Comparison of ENCODE assay signal across 24 cellular contexts in the genomic region with DNA sequence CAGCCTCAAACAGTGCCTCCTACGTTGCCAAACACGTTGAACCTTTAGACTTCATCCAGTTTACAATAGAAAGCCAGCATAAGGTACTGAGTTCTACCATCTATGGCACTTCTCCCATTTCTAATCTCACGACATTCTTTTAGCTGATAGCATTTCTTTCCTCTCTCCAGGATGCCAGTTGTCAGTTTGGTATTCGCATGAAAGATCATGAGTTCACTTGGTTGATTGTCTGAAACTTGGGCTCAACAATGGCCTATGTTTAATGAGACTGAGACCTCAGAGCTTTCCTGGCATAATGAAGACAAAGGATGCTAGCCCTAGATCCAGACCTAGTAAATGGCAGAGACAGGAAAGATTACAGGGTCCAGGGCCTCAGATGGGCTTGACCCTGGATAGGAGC.
DNase-seq lines count a peak whose midpoint lies in the region; TF ChIP-seq lines count a peak whose summit lies in the region.
"Had no signal": no experiment of that assay in that cellular context is flagged by ENCODE, and none has a peak within 500 bp of the region (broad histone marks: within the 10 kb centered on the region; RNA-seq: fewer than 3 reads in every experiment).

No MANE protein-coding gene starts in this region.

- H3K27me3 ChIP-seq in BLaER1 (no peaks in the 10 kb centered on the region), tibial artery (no peaks in the 10 kb centered on the region)
- H3K27me3 ChIP-seq: MG63 had no signal

- H3K4me1 ChIP-seq in BLaER1 (peaks cover 39% of the 10 kb centered on the region), OCI-LY7 (ENCODE audit: insufficient read depth, low read length, poor library complexity, severe bottlenecking) (peaks cover 41% of the 10 kb centered on the region), tibial artery (no peaks in the 10 kb centered on the region)
- H3K4me1 ChIP-seq: HAP-1 had no signal

- H3K27ac Mint-ChIP-seq in chondrocyte (ENCODE audit: unreplicated experiment) (peak overlapping the region; percentile 52), neural crest cell (ENCODE audit: unreplicated experiment) (peak overlapping the region; percentile 0)
- H3K27ac Mint-ChIP-seq: CD8-positive, alpha-beta memory T cell had no signal

- H4K20me1 ChIP-seq in BLaER1 (no peaks in the 10 kb centered on the region), OCI-LY7 (ENCODE audit: insufficient read depth, low read length) (no peaks in the 10 kb centered on the region)

- H3K4me3 ChIP-seq in BLaER1 = 0 out of 2 replicates have a peak overlapping the region, but pooled peaks have one; percentile 1
- no peak overlapping the region for H3K4me3 ChIP-seq in OCI-LY7 (ENCODE audit: low read depth, low read length, poor library complexity, severe bottlenecking)
- H3K4me3 ChIP-seq in tibial artery = no peak overlapping the region
- H3K4me3 ChIP-seq: HAP-1, MG63 had no signal

- peaks cover 10% of the 10 kb centered on the region for H3K36me3 Mint-ChIP-seq in chondrocyte (ENCODE audit: low read depth)
- peaks cover 42% of the 10 kb centered on the region for H3K36me3 Mint-ChIP-seq in neural crest cell (ENCODE audit: low read depth)

- CTCF ChIA-PET in OCI-LY7 (lab: Charles Lee; ENCODE audit: unreplicated experiment) = no interaction called here

- POLR2A ChIA-PET in OCI-LY7 (lab: Charles Lee) = interaction anchor here (0.6 to 1.1 kb wide), 4 partner anchors 14 to 61 kb away, joined by 3 read pairs; no protein-coding TSS in a partner anchor

- peak overlapping the region; percentile 68 for H3K4me2 ChIP-seq in BLaER1
- H3K4me2 ChIP-seq in OCI-LY7 (ENCODE audit: low read length) = peak overlapping the region; percentile 80; the same call in 1 of the 2 replicates

- TF ChIP-seq CTCF in OCI-LY7 (conservative IDR thresholded peaks at IDR 0.05; ENCODE audit: low read length) = no peak
- no peak for TF ChIP-seq CTCF in chondrocyte (IDR thresholded peaks at IDR 0.05)
- TF ChIP-seq CTCF in neural crest cell (conservative IDR thresholded peaks at IDR 0.05) = no peak
- TF ChIP-seq CTCF in tibial artery (IDR thresholded peaks at IDR 0.05) = no peak

- H3K27me3 Mint-ChIP-seq in chondrocyte (ENCODE audit: low read depth) (no peaks in the 10 kb centered on the region), neural crest cell (ENCODE audit: low read depth) (no peaks in the 10 kb centered on the region)
- H3K27me3 Mint-ChIP-seq: IgD-negative memory B cell had no signal

- intact Hi-C loops in OCI-LY7 (cut with micrococcal nuclease; ENCODE audit: unreplicated experiment) = no loop called here
- intact Hi-C loops in tibial artery (cut with DNase I; ENCODE audit: low total_unique reads) = no loop called here

- peaks cover 15% of the 10 kb centered on the region for H3K4me1 Mint-ChIP-seq in chondrocyte (ENCODE audit: low read depth)
- H3K4me1 Mint-ChIP-seq in neural crest cell = peaks cover 6% of the 10 kb centered on the region

- H3K36me3 ChIP-seq in BLaER1 (no peaks in the 10 kb centered on the region), OCI-LY7 (ENCODE audit: insufficient read depth, low read length) (peaks cover 1% of the 10 kb centered on the region; the same call in 1 of the 2 replicates), tibial artery (no peaks in the 10 kb centered on the region)
- H3K36me3 ChIP-seq: HAP-1, MG63 had no signal

- peaks cover 26% of the 10 kb centered on the region for H3K9me3 Mint-ChIP-seq in chondrocyte (ENCODE audit: low read depth)
- peaks cover 24% of the 10 kb centered on the region for H3K9me3 Mint-ChIP-seq in neural crest cell

- H3K27ac ChIP-seq in BLaER1 = peak overlapping the region; percentile 42
- no peak overlapping the region for H3K27ac ChIP-seq in OCI-LY7 (ENCODE audit: low read depth, low read length, poor library complexity, severe bottlenecking)
- no peak overlapping the region for H3K27ac ChIP-seq in tibial artery
- H3K27ac ChIP-seq: 22Rv1, C4-2B, RWPE1 had no signal

- no TSS peak for BruUV-seq in OCI-LY7 (replicated peaks; lab: Mats Ljungman, UMichigan)

- peak overlapping the region; percentile 9; the same call in 1 of the 2 replicates for H2AFZ ChIP-seq in OCI-LY7 (ENCODE audit: low read length)

- H3K79me2 ChIP-seq in OCI-LY7 (ENCODE audit: insufficient read depth, low read depth, low read length) = no peaks in the 10 kb centered on the region

- no peaks in the 10 kb centered on the region for H3K9me2 ChIP-seq in OCI-LY7 (ENCODE audit: insufficient read depth, low read length)

- DNase-seq in OCI-LY7 (ENCODE audit: low spot score) = no peak
- DNase-seq in chondrocyte (ENCODE audit: low spot score) = no peak
- no peak for DNase-seq in neural crest cell (ENCODE audit: low read depth, low spot score)
- no peak for DNase-seq in NCI-H2227 (lab: John Stamatoyannopoulos, UW; ENCODE audit: unreplicated experiment)
- DNase-seq in tibial artery = no peak
- no peak for DNase-seq in nucleus accumbens (lab: John Stamatoyannopoulos, UW)
- no peak for DNase-seq in NOMO-1 treated with DMSO at 0.1 percent for 48 hours (lab: John Stamatoyannopoulos, UW; ENCODE audit: unreplicated experiment)
- DNase-seq: Calu3; CD8-positive, alpha-beta memory T cell; DMS153; MG63; NCI-H1417; NCI-H1694 treated with DMSO at 0.1 percent for 48 hours; NCI-H2081 treated with DMSO at 0.1 percent for 48 hours; NCI-H2171 treated with DMSO at 0.1 percent for 48 hours; NCI-H446 treated with DMSO at 0.1 percent for 48 hours; NCI-H526 treated with DMSO at 0.1 percent for 48 hours; SIG-M5 had no signal

- no peak overlapping the region for H3K9ac ChIP-seq in BLaER1

- H3K4me3 Mint-ChIP-seq in chondrocyte (ENCODE audit: unreplicated experiment) = no peak overlapping the region
- no peak overlapping the region for H3K4me3 Mint-ChIP-seq in neural crest cell
- H3K4me3 Mint-ChIP-seq: CD8-positive, alpha-beta memory T cell had no signal

- peaks cover 36% of the 10 kb centered on the region for H3K9me3 ChIP-seq in BLaER1
- peaks cover 3% of the 10 kb centered on the region; the same call in 1 of the 2 replicates for H3K9me3 ChIP-seq in OCI-LY7 (ENCODE audit: low read length)
- H3K9me3 ChIP-seq in tibial artery = peaks cover 0 to 7% (median 2%) of the 10 kb centered on the region in 3 donors
- H3K9me3 ChIP-seq: HAP-1 had no signal
